ENCODE assay signal across 22 cellular contexts in genomic region chr12:6923003-6923732, GRCh38. TPM values are rescaled to one million over a fixed set of nuclear protein-coding genes. Genes with fewer than 3 reads are reported as not detected.
DNase-seq lines count a peak whose midpoint lies in the region; ATAC-seq and FAIRE-seq lines count a peak whose summit lies in the region.
"Had no signal": no experiment of that assay in that cellular context is flagged by ENCODE, and none has a peak within 500 bp of the region (broad histone marks: within the 10 kb centered on the region; RNA-seq: fewer than 3 reads in every experiment).

No MANE protein-coding gene starts in this region.

- no peak overlapping the region for H3K4me3 ChIP-seq in aorta (ENCODE audit: low read length in 2 of 2)
- H3K4me3 ChIP-seq: ascending aorta, coronary artery, left lung, psoas muscle had no signal

- ATAC-seq in Right ventricle myocardium superior (ENCODE audit: poor library complexity) (no peak), left cardiac atrium (no peak), T-helper 17 cell (no peak), aorta (ENCODE audit: low FRiP score) (no peak), HG03571 (IDR thresholded peaks at IDR 0.05; ENCODE audit: unreplicated experiment) (no peak)
- ATAC-seq: left lung, psoas muscle had no signal

- H3K27ac ChIP-seq in aorta (ENCODE audit: low read depth in 1 of 2, low read length in 2 of 2), result no peak overlapping the region
- H3K27ac ChIP-seq: psoas muscle had no signal

- FAIRE-seq in RCC 7860 (lab: Jason Lieb, UNC), result no peak

- peaks cover 6% of the 10 kb centered on the region for H3K36me3 Mint-ChIP-seq in T-helper 17 cell (ENCODE audit: low read depth)

- H3K4me1 Mint-ChIP-seq in T-helper 17 cell, result peaks cover 31% of the 10 kb centered on the region

- intact Hi-C loops in Right ventricle myocardium superior (cut with DNase I), result no loop called here
- intact Hi-C loops in left cardiac atrium (cut with DNase I), result loop anchor here in 1 of 2 donors (2.0 kb wide), 1 partner anchor 42 kb away; no protein-coding TSS in a partner anchor
- intact Hi-C loops in aorta (cut with DNase I), result no loop called here

- in situ Hi-C loops in KBM-7 (cut with MboI; ENCODE audit: low pct_unique_long_range_greater_than_20kb, low sequenced_read_pairs), result no loop called here

- H3K9me3 ChIP-seq in T-helper 17 cell (ENCODE audit: control insufficient read depth, low read length, poor library complexity, severe bottlenecking) (no peaks in the 10 kb centered on the region), aorta (ENCODE audit: control insufficient read depth, low read length) (no peaks in the 10 kb centered on the region)
- H3K9me3 ChIP-seq: ascending aorta, esophagus muscularis mucosa, left lung, psoas muscle had no signal

- H3K36me3 ChIP-seq in aorta (ENCODE audit: control insufficient read depth in 1 of 2, insufficient read depth in 2 of 2, low read length in 1 of 2), result no peaks in the 10 kb centered on the region

- no peaks in the 10 kb centered on the region for H3K4me1 ChIP-seq in aorta (ENCODE audit: control insufficient read depth in 1 of 2, insufficient read depth in 2 of 2, low read length in 2 of 2)

- H3K27me3 Mint-ChIP-seq in T-helper 17 cell, result no peaks in the 10 kb centered on the region

- 73 to 75% methylated on average over 10 of the region's 10 CpGs for WGBS in aorta, 2 donors

- H3K27me3 ChIP-seq in aorta (ENCODE audit: control insufficient read depth in 1 of 2, insufficient read depth in 2 of 2, low read length in 1 of 2), result no peaks in the 10 kb centered on the region
- H3K27me3 ChIP-seq: ascending aorta, esophagus muscularis mucosa had no signal

- peak overlapping the region; percentile 82 for H3K27ac Mint-ChIP-seq in T-helper 17 cell

- DNase-seq in Right ventricle myocardium superior (peak; percentile 33), left cardiac atrium (no peak), T-helper 17 cell (no peak), germinal center (ENCODE audit: low spot score) (peak; percentile 70), aorta (peak; percentile 27 to 39), RCC 7860 (ENCODE audit: low spot score) (no peak), KBM-7 (no peak)
- DNase-seq: activated T-cell treated with anti-CD3 and anti-CD28 coated beads, Interleukin-2, amount 50 U/mL, for 48 hours; DMS 273 treated with DMSO at 0.1 percent for 48 hours; NCI-H187 treated with DMSO at 0.1 percent for 48 hours; NCI-H526 treated with DMSO at 0.1 percent for 48 hours; psoas muscle; RPMI8226; stimulated activated CD4-positive, alpha-beta T cell treated with anti-CD3 and anti-CD28 coated beads, Interleukin-15, amount 100 ng/mL, for 24 hours; T-helper 1 cell had no signal

- H3K4me3 Mint-ChIP-seq in T-helper 17 cell, result no peak overlapping the region

RNA-seq across cellular contexts. Expression of gene ATN1, which starts 4.6 kb away (rescaled TPM):
- 69.7 TPM for total RNA-seq in Right ventricle myocardium superior
- total RNA-seq in left cardiac atrium, result 10 to 100 TPM; 75.3 to 83.1 TPM
- 10 to 100 TPM; 24.1 to 28.9 TPM for total RNA-seq in T-helper 17 cell
- total RNA-seq in aorta, result 100 to 1,000 TPM; 138 to 146 TPM
- 100 to 1,000 TPM in 1 of 2 donors, 10 to 100 TPM in 1; 22.7 to 149 TPM for polyA plus RNA-seq in aorta

RNA-seq across cellular contexts. Expression of gene ENO2, which starts 8.8 kb away (rescaled TPM):
- total RNA-seq in Right ventricle myocardium superior, result 7.4 TPM
- total RNA-seq in left cardiac atrium, result 10 to 100 TPM; 12.8 to 24.9 TPM
- 10 to 100 TPM; 80.2 to 80.7 TPM for total RNA-seq in T-helper 17 cell
- 10 to 100 TPM; 59.0 to 79.5 TPM for total RNA-seq in aorta
- 100 to 1,000 TPM in 1 of 2 donors, 10 to 100 TPM in 1; 14.7 to 116 TPM for polyA plus RNA-seq in aorta

RNA-seq across cellular contexts. Expression of gene LRRC23, which starts 18.5 kb away (rescaled TPM):
- total RNA-seq in Right ventricle myocardium superior (8.2 TPM), left cardiac atrium (10 to 100 TPM in 1 of 2 donors, 1 to 10 TPM in 1; 8.1 to 10.5 TPM), T-helper 17 cell (10 to 100 TPM in 1 of 2 donors, 1 to 10 TPM in 1; 7.3 to 13.4 TPM), aorta (10 to 100 TPM in 1 of 2 donors, 1 to 10 TPM in 1; 5.3 to 11.2 TPM)
- polyA plus RNA-seq in aorta, result 10 to 100 TPM; 16.8 to 20.8 TPM

RNA-seq across cellular contexts. Expression of gene RNU7-1, which starts 20.4 kb away (rescaled TPM):
- total RNA-seq in Right ventricle myocardium superior, result not detected
- not detected for total RNA-seq in left cardiac atrium
- not detected for total RNA-seq in T-helper 17 cell
- total RNA-seq in aorta, result not detected
- polyA plus RNA-seq in aorta, result not detected
- total RNA-seq: ascending aorta, esophagus muscularis mucosa, left lung, M059J, psoas muscle had no signal
- polyA plus RNA-seq: psoas muscle, thymus had no signal

RNA-seq across cellular contexts. Expression of gene C12orf57, which starts 20.7 kb away (rescaled TPM):
- total RNA-seq in Right ventricle myocardium superior, result 251 TPM
- total RNA-seq in left cardiac atrium, result 100 to 1,000 TPM; 249 to 282 TPM
- total RNA-seq in T-helper 17 cell, result 100 to 1,000 TPM; 192 to 226 TPM
- total RNA-seq in aorta, result 100 to 1,000 TPM; 197 to 233 TPM
- 1,000 to 10,000 TPM in 1 of 2 donors, 100 to 1,000 TPM in 1; 849 to 1,017 TPM for polyA plus RNA-seq in aorta

Comparison
In these comparisons a context has a peak if more than half of its experiments do, and no peak if none do; other contexts are left out.
1. DNase-seq: peak in Right ventricle myocardium superior (single experiment), germinal center (single experiment) and aorta (2 of 2); none in left cardiac atrium (single experiment), T-helper 17 cell (0 of 3), RCC 7860 (single experiment) and KBM-7 (single experiment).